In genomic region chr17:81511800-81512559, GRCh38 we compare ENCODE assay signal across 8 cellular contexts. TPM values are rescaled to one million over a fixed set of nuclear protein-coding genes. Genes with fewer than 3 reads are reported as not detected.
A peak's percentile ranks its signal among the peaks of the same experiment; 100 is the strongest.
DNase-seq lines count a peak whose midpoint lies in the region; TF ChIP-seq lines count a peak whose summit lies in the region.

No MANE protein-coding gene starts in this region.

- H3K4me1 ChIP-seq in ES-I3 (ENCODE audit: insufficient read depth, low read length) (peaks cover 9% of the 10 kb centered on the region; the same call in 1 of the 2 replicates), HUES6 (ENCODE audit: control insufficient read depth, insufficient read depth, low read length) (peaks cover 12% of the 10 kb centered on the region), cardiac muscle cell (ENCODE audit: low read depth) (peaks cover 25% of the 10 kb centered on the region), sigmoid colon (peaks cover 0 to 52% (median 28%) of the 10 kb centered on the region in 4 donors)

- H3K27me3 ChIP-seq in HUES6 (ENCODE audit: control insufficient read depth, insufficient read depth, low read length) (no peaks in the 10 kb centered on the region), cardiac muscle cell (no peaks in the 10 kb centered on the region), sigmoid colon (no peaks in the 10 kb centered on the region)

- intact Hi-C loops in sigmoid colon (cut with DNase I), result loop anchor here (1.0 to 2.0 kb wide), 2 partner anchors 117 to 170 kb away; partner anchors contain the start of gene BAHCC1

- no peak for TF ChIP-seq POLR2A in sigmoid colon (IDR thresholded peaks at IDR 0.05)

- H3K36me3 ChIP-seq in ES-I3 (ENCODE audit: insufficient read depth, low read length) (peaks cover 33% of the 10 kb centered on the region), HUES6 (ENCODE audit: control insufficient read depth, insufficient read depth, low read length) (peaks cover 37% of the 10 kb centered on the region), cardiac muscle cell (peaks cover 35% of the 10 kb centered on the region), sigmoid colon (peaks cover 25 to 41% (median 35%) of the 10 kb centered on the region in 4 donors)

- peak; percentile 26 for DNase-seq in activated T-helper 9 cell treated with anti-CD3 and anti-CD28 coated beads, Interleukin-2, amount 50 U/mL, for 16 hours (ENCODE audit: low read depth)
- DNase-seq in cardiac muscle cell (ENCODE audit: low read depth in 1 of 2, low spot score in 1 of 2) (peak; percentile 36 to 43), sigmoid colon (peak; percentile 83), mucosa of gallbladder (ENCODE audit: low spot score) (no peak), NK-92 (lab: John Stamatoyannopoulos, UW; ENCODE audit: unreplicated experiment) (no peak)
- DNase-seq in activated CD4-positive, CD25-positive, alpha-beta regulatory T cell treated with anti-CD3 and anti-CD28 coated beads, Interleukin-2, amount 50 U/mL, for 72 hours, result no peak

- no peak for TF ChIP-seq EP300 in sigmoid colon (IDR thresholded peaks at IDR 0.05)

- peak overlapping the region; percentile 82 for H3K4me3 ChIP-seq in HUES6 (ENCODE audit: low read depth, low read length)
- H3K4me3 ChIP-seq in cardiac muscle cell, result peak overlapping the region; percentile 100
- peak overlapping the region; percentile 88 to 99 (median 94) for H3K4me3 ChIP-seq in sigmoid colon

- WGBS in sigmoid colon, 2 donors, result 0% methylated on average over 62 of the region's 62 CpGs

- peaks cover 4% of the 10 kb centered on the region; the same call in 1 of the 2 replicates for H3K9me3 ChIP-seq in ES-I3 (ENCODE audit: control insufficient read depth, insufficient read depth, low read length)
- H3K9me3 ChIP-seq in HUES6 (ENCODE audit: control insufficient read depth, insufficient read depth, low read depth, low read length), result no peaks in the 10 kb centered on the region
- H3K9me3 ChIP-seq in cardiac muscle cell (ENCODE audit: low read depth), result no peaks in the 10 kb centered on the region
- H3K9me3 ChIP-seq in sigmoid colon, result no peaks in the 10 kb centered on the region

- TF ChIP-seq CTCF in cardiac muscle cell (IDR thresholded peaks at IDR 0.05; ENCODE audit: low read depth, low read length) (no peak), sigmoid colon (IDR thresholded peaks at IDR 0.05) (no peak)

- H3K27ac ChIP-seq in HUES6 (ENCODE audit: low read depth, low read length) (peak overlapping the region; percentile 94), cardiac muscle cell (peak overlapping the region; percentile 100), sigmoid colon (peak overlapping the region; percentile 99 to 100 (median 100))

- H3K9ac ChIP-seq in ES-I3 (ENCODE audit: low read depth, low read length), result peak overlapping the region; percentile 96
- H3K9ac ChIP-seq in HUES6 (ENCODE audit: low read length), result peak overlapping the region; percentile 99

RNA-seq across cellular contexts. Expression of gene ACTG1, which starts 0.6 kb away (rescaled TPM):
- 2,244 and 2,883 TPM in 2 replicates for total RNA-seq in cardiac muscle cell
- 1,007 and 1,036 TPM in 2 replicates for polyA plus RNA-seq in cardiac muscle cell
- total RNA-seq in sigmoid colon, result 1,000 to 10,000 TPM; 1,038 to 2,003 (median 1,212) TPM
- polyA plus RNA-seq in sigmoid colon, result 1,000 to 10,000 TPM; 2,538 to 4,527 (median 2,852) TPM
- 2,344 TPM for total RNA-seq in mucosa of gallbladder

RNA-seq across cellular contexts. Expression of gene FSCN2, which starts 16.2 kb away (rescaled TPM):
- total RNA-seq in cardiac muscle cell (9.0 and 11.3 TPM in 2 replicates), sigmoid colon (1 to 10 TPM in 1 of 4 donors, under 1 TPM in 2, not detected in 1; 0.33 to 1.1 (median 0.95) TPM), mucosa of gallbladder (1.4 TPM)
- polyA plus RNA-seq in cardiac muscle cell (1.5 and 2.4 TPM in 2 replicates), sigmoid colon (1 to 10 TPM in 1 of 3 donors, not detected in 2; 2.3 TPM)

RNA-seq across cellular contexts. Expression of gene FAAP100, which starts 40.2 kb away (rescaled TPM):
- total RNA-seq in cardiac muscle cell (57.0 and 65.6 TPM in 2 replicates), sigmoid colon (10 to 100 TPM in 3 of 4 donors, 1 to 10 TPM in 1; 9.6 to 24.1 (median 14.6) TPM), mucosa of gallbladder (37.0 TPM)
- polyA plus RNA-seq in cardiac muscle cell (51.2 and 56.9 TPM in 2 replicates), sigmoid colon (10 to 100 TPM in 2 of 3 donors, 1 to 10 TPM in 1; 6.6 to 27.2 (median 10.9) TPM)

Comparison
In these comparisons a context has a peak if more than half of its experiments do, and no peak if none do; other contexts are left out.
1. DNase-seq: peak in activated T-helper 9 cell treated with anti-CD3 and anti-CD28 coated beads, Interleukin-2, amount 50 U/mL, for 16 hours (single experiment), cardiac muscle cell (2 of 2) and sigmoid colon (single experiment); none in mucosa of gallbladder (single experiment), NK-92 (single experiment) and activated CD4-positive, CD25-positive, alpha-beta regulatory T cell treated with anti-CD3 and anti-CD28 coated beads, Interleukin-2, amount 50 U/mL, for 72 hours (single experiment).
2. Peak in every context shown above with its lines, with median percentiles within 50 percentile points of each other: H3K27ac ChIP-seq and H3K4me3 ChIP-seq.